Comparison of ENCODE assay signal across 8 cellular contexts in the genomic region with DNA sequence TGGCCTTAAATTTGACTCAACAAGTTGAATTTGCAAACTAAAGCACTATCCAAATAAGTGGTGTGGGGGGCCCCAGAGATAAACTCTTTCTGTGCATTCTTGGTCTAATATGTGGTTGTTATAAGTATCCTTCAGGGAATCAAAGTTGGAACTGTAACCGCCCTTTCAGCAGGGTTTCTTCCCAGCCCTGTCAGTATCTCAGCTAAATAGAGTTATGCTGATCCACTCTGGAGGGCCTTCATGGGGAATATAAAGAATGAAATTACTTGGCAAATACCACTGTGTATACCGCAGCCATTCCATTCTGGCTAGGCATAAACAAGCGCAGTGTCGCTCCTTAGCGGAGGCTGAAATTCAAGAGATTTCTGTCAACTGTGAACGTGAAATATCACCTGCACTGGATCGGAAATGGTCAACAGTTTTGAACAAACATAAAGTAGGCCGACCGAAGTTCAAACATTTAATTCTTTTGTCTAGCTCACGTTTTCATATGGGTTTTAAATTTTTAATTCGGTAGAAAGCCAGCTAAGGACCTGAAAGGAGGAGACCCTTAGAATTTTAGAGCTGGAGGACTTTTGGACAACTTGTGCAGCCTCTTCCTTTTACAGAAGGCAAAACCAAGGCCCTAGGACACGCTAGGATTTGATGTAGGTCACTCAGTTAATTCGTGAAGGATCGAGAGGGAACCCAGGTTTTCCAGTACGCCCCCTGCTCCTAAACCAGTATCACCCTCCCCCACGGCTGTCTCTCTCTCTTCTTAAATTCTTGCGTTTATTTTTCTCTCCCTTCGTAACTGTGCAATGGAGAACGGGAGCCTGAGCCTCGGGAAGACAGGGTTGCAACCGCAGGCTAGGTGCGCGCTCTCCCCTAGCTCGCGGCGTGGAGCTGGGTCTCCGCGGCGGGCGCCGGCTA.
DNase-seq lines count a peak whose midpoint lies in the region; TF ChIP-seq lines count a peak whose summit lies in the region.

No MANE protein-coding gene starts in this region.

- no peaks in the 10 kb centered on the region for H4K20me1 ChIP-seq in KMS-11 (ENCODE audit: insufficient read depth)

- H3K9ac ChIP-seq in KMS-11 (peak overlapping the region; percentile 77; the same call in 1 of the 2 replicates), stomach smooth muscle (ENCODE audit: low read length in 2 of 2) (peak overlapping the region; percentile 85 to 91)

- peaks cover 3% of the 10 kb centered on the region for H3K36me3 Mint-ChIP-seq in activated T-cell treated with anti-CD3 and anti-CD28 coated beads, Interleukin-2, amount 50 U/mL, for 24 hours (ENCODE audit: low read depth)

- H3K9me3 Mint-ChIP-seq in activated T-cell treated with anti-CD3 and anti-CD28 coated beads, Interleukin-2, amount 50 U/mL, for 24 hours: no peaks in the 10 kb centered on the region

- H3K36me3 ChIP-seq in KMS-11 (ENCODE audit: insufficient read depth) (no peaks in the 10 kb centered on the region), kidney epithelial cell (ENCODE audit: control insufficient read depth, insufficient read depth, low read length) (no peaks in the 10 kb centered on the region), stomach smooth muscle (ENCODE audit: control insufficient read depth in 2 of 2, insufficient read depth in 2 of 2, low read length in 2 of 2) (no peaks in the 10 kb centered on the region)

- H3K27ac Mint-ChIP-seq in activated T-cell treated with anti-CD3 and anti-CD28 coated beads, Interleukin-2, amount 50 U/mL, for 24 hours: peak overlapping the region; percentile 55

- H2AFZ ChIP-seq in KMS-11 (ENCODE audit: low read depth): peak overlapping the region; percentile 69

- peak overlapping the region; percentile 78 for H3K4me3 Mint-ChIP-seq in activated T-cell treated with anti-CD3 and anti-CD28 coated beads, Interleukin-2, amount 50 U/mL, for 24 hours

- H3K4me1 ChIP-seq in KMS-11 (ENCODE audit: low read depth, poor library complexity, severe bottlenecking): peaks cover 13% of the 10 kb centered on the region
- peaks cover 9% of the 10 kb centered on the region for H3K4me1 ChIP-seq in stomach smooth muscle (ENCODE audit: control insufficient read depth, insufficient read depth, low read length)

- no peaks in the 10 kb centered on the region for H3K27me3 Mint-ChIP-seq in activated T-cell treated with anti-CD3 and anti-CD28 coated beads, Interleukin-2, amount 50 U/mL, for 24 hours

- H3K27me3 ChIP-seq in KMS-11 (ENCODE audit: insufficient read depth, low read depth) (no peaks in the 10 kb centered on the region), kidney epithelial cell (ENCODE audit: control insufficient read depth, insufficient read depth, low read length) (no peaks in the 10 kb centered on the region), stomach smooth muscle (ENCODE audit: control insufficient read depth in 1 of 2, insufficient read depth in 2 of 2, low read length in 2 of 2) (no peaks in the 10 kb centered on the region)

- no peaks in the 10 kb centered on the region for H3K9me3 ChIP-seq in stomach smooth muscle (ENCODE audit: control insufficient read depth in 2 of 2, low read length in 2 of 2)

- H3K27ac ChIP-seq in KMS-11 (peak overlapping the region; percentile 47; the same call in 1 of the 2 replicates), stomach smooth muscle (ENCODE audit: low read length) (peak overlapping the region; percentile 88)

- H3K4me1 Mint-ChIP-seq in activated T-cell treated with anti-CD3 and anti-CD28 coated beads, Interleukin-2, amount 50 U/mL, for 24 hours (ENCODE audit: low read depth): peaks cover 15% of the 10 kb centered on the region

- H3K4me2 ChIP-seq in KMS-11: peak overlapping the region; percentile 76

- no peak for DNase-seq in activated T-cell treated with anti-CD3 and anti-CD28 coated beads, Interleukin-2, amount 50 U/mL, for 24 hours
- DNase-seq in activated T-cell treated with anti-CD3 and anti-CD28 coated beads, Interleukin-2, amount 50 U/mL, for 48 hours: no peak
- DNase-seq in astrocyte of the spinal cord (ENCODE audit: low read depth, low spot score) (peak; percentile 65), kidney epithelial cell (ENCODE audit: low read depth) (no peak), NCI-H1436 treated with DMSO at 0.1 percent for 48 hours (lab: John Stamatoyannopoulos, UW) (no peak)
- DNase-seq in stimulated activated CD4-positive, alpha-beta T cell treated with anti-CD3 and anti-CD28 coated beads, Interleukin-4, amount 100 ng/mL, for 4 hours: no peak

- in situ Hi-C loops in astrocyte of the spinal cord (cut with HindIII; ENCODE audit: low sequenced_read_pairs): no loop called here

- TF ChIP-seq CTCF in KMS-11 (conservative IDR thresholded peaks at IDR 0.05; ENCODE audit: low read depth, low read length) (no peak), astrocyte of the spinal cord (IDR thresholded peaks at IDR 0.05; ENCODE audit: low read depth, low read length) (no peak), kidney epithelial cell (IDR thresholded peaks at IDR 0.05; ENCODE audit: insufficient read depth, low read length, poor library complexity, severe bottlenecking) (no peak)

- H3K79me2 ChIP-seq in KMS-11 (ENCODE audit: insufficient read depth, low read depth): no peaks in the 10 kb centered on the region

- H3K4me3 ChIP-seq in KMS-11 (IDR thresholded peaks at IDR 0.05; ENCODE audit: insufficient read depth, low read depth, low read length) (no peak overlapping the region), astrocyte of the spinal cord (ENCODE audit: low read depth, low read length) (peak overlapping the region; percentile 51), kidney epithelial cell (ENCODE audit: low read depth, low read length) (peak overlapping the region; percentile 67), stomach smooth muscle (ENCODE audit: low read length in 2 of 2) (peak overlapping the region; percentile 75 to 83)
